ENCODE assay signal across 2 cellular contexts in genomic region chr9:95494416-95495371, GRCh38.
TF ChIP-seq lines count a peak whose summit lies in the region.

No MANE protein-coding gene starts in this region.

TF ChIP-seq in Ishikawa, 13 proteins besides CTCF, POLR2A, EP300 and RAD21 (continued from another document):
- TF ChIP-seq, protein P1, sequence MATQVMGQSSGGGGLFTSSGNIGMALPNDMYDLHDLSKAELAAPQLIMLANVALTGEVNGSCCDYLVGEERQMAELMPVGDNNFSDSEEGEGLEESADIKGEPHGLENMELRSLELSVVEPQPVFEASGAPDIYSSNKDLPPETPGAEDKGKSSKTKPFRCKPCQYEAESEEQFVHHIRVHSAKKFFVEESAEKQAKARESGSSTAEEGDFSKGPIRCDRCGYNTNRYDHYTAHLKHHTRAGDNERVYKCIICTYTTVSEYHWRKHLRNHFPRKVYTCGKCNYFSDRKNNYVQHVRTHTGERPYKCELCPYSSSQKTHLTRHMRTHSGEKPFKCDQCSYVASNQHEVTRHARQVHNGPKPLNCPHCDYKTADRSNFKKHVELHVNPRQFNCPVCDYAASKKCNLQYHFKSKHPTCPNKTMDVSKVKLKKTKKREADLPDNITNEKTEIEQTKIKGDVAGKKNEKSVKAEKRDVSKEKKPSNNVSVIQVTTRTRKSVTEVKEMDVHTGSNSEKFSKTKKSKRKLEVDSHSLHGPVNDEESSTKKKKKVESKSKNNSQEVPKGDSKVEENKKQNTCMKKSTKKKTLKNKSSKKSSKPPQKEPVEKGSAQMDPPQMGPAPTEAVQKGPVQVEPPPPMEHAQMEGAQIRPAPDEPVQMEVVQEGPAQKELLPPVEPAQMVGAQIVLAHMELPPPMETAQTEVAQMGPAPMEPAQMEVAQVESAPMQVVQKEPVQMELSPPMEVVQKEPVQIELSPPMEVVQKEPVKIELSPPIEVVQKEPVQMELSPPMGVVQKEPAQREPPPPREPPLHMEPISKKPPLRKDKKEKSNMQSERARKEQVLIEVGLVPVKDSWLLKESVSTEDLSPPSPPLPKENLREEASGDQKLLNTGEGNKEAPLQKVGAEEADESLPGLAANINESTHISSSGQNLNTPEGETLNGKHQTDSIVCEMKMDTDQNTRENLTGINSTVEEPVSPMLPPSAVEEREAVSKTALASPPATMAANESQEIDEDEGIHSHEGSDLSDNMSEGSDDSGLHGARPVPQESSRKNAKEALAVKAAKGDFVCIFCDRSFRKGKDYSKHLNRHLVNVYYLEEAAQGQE (IDR thresholded peaks at IDR 0.05; ENCODE audit: low read depth): peak; percentile 84
- TF ChIP-seq, protein P2, sequence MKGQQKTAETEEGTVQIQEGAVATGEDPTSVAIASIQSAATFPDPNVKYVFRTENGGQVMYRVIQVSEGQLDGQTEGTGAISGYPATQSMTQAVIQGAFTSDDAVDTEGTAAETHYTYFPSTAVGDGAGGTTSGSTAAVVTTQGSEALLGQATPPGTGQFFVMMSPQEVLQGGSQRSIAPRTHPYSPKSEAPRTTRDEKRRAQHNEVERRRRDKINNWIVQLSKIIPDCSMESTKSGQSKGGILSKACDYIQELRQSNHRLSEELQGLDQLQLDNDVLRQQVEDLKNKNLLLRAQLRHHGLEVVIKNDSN (IDR thresholded peaks at IDR 0.05): peak; percentile 27; the same call in 1 of the 2 replicates
- TF ChIP-seq TCF12 (IDR thresholded peaks at IDR 0.05; ENCODE audit: low read depth): peak; percentile 57
- no peak for TF ChIP-seq ZBTB7A (IDR thresholded peaks at IDR 0.05; ENCODE audit: low read depth)
- TF ChIP-seq CEBPB (IDR thresholded peaks at IDR 0.05): no peak; the same call in 1 of the 2 replicates
- TF ChIP-seq TEAD4 (IDR thresholded peaks at IDR 0.05): no peak; the same call in 1 of the 2 replicates

TF ChIP-seq in SK-N-SH, 30 proteins besides CTCF, POLR2A, EP300 and RAD21 (continued from another document):
- TF ChIP-seq POLR2AphosphoS5 (IDR thresholded peaks at IDR 0.05; ENCODE audit: low read depth, low read length): no peak
- TF ChIP-seq, protein P3, sequence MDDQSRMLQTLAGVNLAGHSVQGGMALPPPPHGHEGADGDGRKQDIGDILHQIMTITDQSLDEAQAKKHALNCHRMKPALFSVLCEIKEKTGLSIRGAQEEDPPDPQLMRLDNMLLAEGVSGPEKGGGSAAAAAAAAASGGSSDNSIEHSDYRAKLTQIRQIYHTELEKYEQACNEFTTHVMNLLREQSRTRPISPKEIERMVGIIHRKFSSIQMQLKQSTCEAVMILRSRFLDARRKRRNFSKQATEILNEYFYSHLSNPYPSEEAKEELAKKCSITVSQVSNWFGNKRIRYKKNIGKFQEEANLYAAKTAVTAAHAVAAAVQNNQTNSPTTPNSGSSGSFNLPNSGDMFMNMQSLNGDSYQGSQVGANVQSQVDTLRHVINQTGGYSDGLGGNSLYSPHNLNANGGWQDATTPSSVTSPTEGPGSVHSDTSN (IDR thresholded peaks at IDR 0.05): no peak
- no peak for TF ChIP-seq YY1 (IDR thresholded peaks at IDR 0.05; ENCODE audit: low read depth)
- no peak for TF ChIP-seq JUND (IDR thresholded peaks at IDR 0.05)
- TF ChIP-seq CHD2 (IDR thresholded peaks at IDR 0.05; ENCODE audit: low read length, partially characterized antibody): no peak
- TF ChIP-seq TCF12 (IDR thresholded peaks at IDR 0.05): peak; percentile 6
- TF ChIP-seq FOXM1 (IDR thresholded peaks at IDR 0.05; ENCODE audit: low read depth): no peak
- peak; percentile 5; the same call in 1 of the 2 replicates for TF ChIP-seq RCOR1 (IDR thresholded peaks at IDR 0.05; ENCODE audit: low read length)
- TF ChIP-seq, protein P1 (IDR thresholded peaks at IDR 0.05; ENCODE audit: low read depth, low read length): peak; percentile 84
- TF ChIP-seq GABPA (IDR thresholded peaks at IDR 0.05; ENCODE audit: low read depth): no peak; the same call in 1 of the 2 replicates
- TF ChIP-seq SMC3 (IDR thresholded peaks at IDR 0.05; ENCODE audit: low read depth, low read length): no peak
- no peak for TF ChIP-seq TAF1 (IDR thresholded peaks at IDR 0.05; ENCODE audit: borderline replicate concordance, low read depth, low read length)
- no peak for TF ChIP-seq NFIC (IDR thresholded peaks at IDR 0.05; ENCODE audit: borderline replicate concordance)
- no peak for TF ChIP-seq MXI1 (IDR thresholded peaks at IDR 0.05; ENCODE audit: low read depth, low read length)
- no peak for TF ChIP-seq SIN3A (IDR thresholded peaks at IDR 0.05; ENCODE audit: borderline replicate concordance, low read depth, low read length)
- TF ChIP-seq FOXJ3 (CRISPR knock-in tag; IDR thresholded peaks at IDR 0.05): no peak; the same call in 1 of the 2 replicates
- TF ChIP-seq, protein P2 (IDR thresholded peaks at IDR 0.05; ENCODE audit: borderline replicate concordance, low read depth): no peak
- no peak for TF ChIP-seq EZH2phosphoT487 (IDR thresholded peaks at IDR 0.05; ENCODE audit: borderline replicate concordance, low read depth)
- TF ChIP-seq, protein P4, sequence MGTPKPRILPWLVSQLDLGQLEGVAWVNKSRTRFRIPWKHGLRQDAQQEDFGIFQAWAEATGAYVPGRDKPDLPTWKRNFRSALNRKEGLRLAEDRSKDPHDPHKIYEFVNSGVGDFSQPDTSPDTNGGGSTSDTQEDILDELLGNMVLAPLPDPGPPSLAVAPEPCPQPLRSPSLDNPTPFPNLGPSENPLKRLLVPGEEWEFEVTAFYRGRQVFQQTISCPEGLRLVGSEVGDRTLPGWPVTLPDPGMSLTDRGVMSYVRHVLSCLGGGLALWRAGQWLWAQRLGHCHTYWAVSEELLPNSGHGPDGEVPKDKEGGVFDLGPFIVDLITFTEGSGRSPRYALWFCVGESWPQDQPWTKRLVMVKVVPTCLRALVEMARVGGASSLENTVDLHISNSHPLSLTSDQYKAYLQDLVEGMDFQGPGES (IDR thresholded peaks at IDR 0.05; ENCODE audit: low read depth, low read length): no peak
TF ChIP-seq in SK-N-SH: peak in this region for 5.
